Comparison of ENCODE assay signal across 1 cellular context in genomic region chr22:38218661-38219331, GRCh38.
TF ChIP-seq lines count a peak whose summit lies in the region.

No MANE protein-coding gene starts in this region.

TF ChIP-seq in A549, 52 proteins besides CTCF, POLR2A, EP300 and RAD21 (continued from another document):
- TF ChIP-seq HOXB13 (CRISPR knock-in tag; IDR thresholded peaks at IDR 0.05; ENCODE audit: low read depth), result peak; percentile 90; the same call in 1 of the 2 replicates
- TF ChIP-seq SMC3 (IDR thresholded peaks at IDR 0.05), result 0 out of 3 replicates have a peak, but pooled peaks have one; percentile 8
- TF ChIP-seq BHLHE40 (IDR thresholded peaks at IDR 0.05; ENCODE audit: low read depth, low read length), result no peak
- 0 out of 2 replicates have a peak, but pooled peaks have one; percentile 61 for TF ChIP-seq HOXA7 (CRISPR knock-in tag; IDR thresholded peaks at IDR 0.05)
- TF ChIP-seq POLR2AphosphoS2 (conservative IDR thresholded peaks at IDR 0.05; ENCODE audit: low read length), result peak; percentile 87
- TF ChIP-seq, protein P1, sequence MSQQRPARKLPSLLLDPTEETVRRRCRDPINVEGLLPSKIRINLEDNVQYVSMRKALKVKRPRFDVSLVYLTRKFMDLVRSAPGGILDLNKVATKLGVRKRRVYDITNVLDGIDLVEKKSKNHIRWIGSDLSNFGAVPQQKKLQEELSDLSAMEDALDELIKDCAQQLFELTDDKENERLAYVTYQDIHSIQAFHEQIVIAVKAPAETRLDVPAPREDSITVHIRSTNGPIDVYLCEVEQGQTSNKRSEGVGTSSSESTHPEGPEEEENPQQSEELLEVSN (IDR thresholded peaks at IDR 0.05; ENCODE audit: borderline replicate concordance, low read depth), result peak; percentile 41; the same call in 1 of the 2 replicates
- no peak for TF ChIP-seq ELK1 (IDR thresholded peaks at IDR 0.05; ENCODE audit: low read depth, low read length)
- no peak for TF ChIP-seq ZC3H11A (IDR thresholded peaks at IDR 0.05)
- TF ChIP-seq CBX8 (IDR thresholded peaks at IDR 0.05), result no peak
- peak; percentile 89 for TF ChIP-seq TP53 (CRISPR knock-in tag; IDR thresholded peaks at IDR 0.05)
- TF ChIP-seq FOSL2 (IDR thresholded peaks at IDR 0.05), result no peak
- TF ChIP-seq FOSL2 (CRISPR knock-in tag; IDR thresholded peaks at IDR 0.05), result peak; percentile 80
- TF ChIP-seq, protein P2, sequence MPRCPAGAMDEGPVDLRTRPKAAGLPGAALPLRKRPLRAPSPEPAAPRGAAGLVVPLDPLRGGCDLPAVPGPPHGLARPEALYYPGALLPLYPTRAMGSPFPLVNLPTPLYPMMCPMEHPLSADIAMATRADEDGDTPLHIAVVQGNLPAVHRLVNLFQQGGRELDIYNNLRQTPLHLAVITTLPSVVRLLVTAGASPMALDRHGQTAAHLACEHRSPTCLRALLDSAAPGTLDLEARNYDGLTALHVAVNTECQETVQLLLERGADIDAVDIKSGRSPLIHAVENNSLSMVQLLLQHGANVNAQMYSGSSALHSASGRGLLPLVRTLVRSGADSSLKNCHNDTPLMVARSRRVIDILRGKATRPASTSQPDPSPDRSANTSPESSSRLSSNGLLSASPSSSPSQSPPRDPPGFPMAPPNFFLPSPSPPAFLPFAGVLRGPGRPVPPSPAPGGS (IDR thresholded peaks at IDR 0.05), result peak; percentile 65; the same call in 1 of the 3 replicates
- no peak for TF ChIP-seq SREBF2 (IDR thresholded peaks at IDR 0.05)
- no peak for TF ChIP-seq RCOR1 (IDR thresholded peaks at IDR 0.05; ENCODE audit: low read depth, low read length)
- no peak for TF ChIP-seq KDM5A (IDR thresholded peaks at IDR 0.05)
- TF ChIP-seq FOXS1 (CRISPR knock-in tag; IDR thresholded peaks at IDR 0.05), result peak; percentile 81; the same call in 1 of the 2 replicates
- TF ChIP-seq ZNF302 (CRISPR knock-in tag; IDR thresholded peaks at IDR 0.05), result no peak; the same call in 1 of the 2 replicates
- no peak for TF ChIP-seq CBX2 (IDR thresholded peaks at IDR 0.05; ENCODE audit: borderline replicate concordance, low read depth)
- peak; percentile 85; the same call in 1 of the 2 replicates for TF ChIP-seq EHF (CRISPR knock-in tag; IDR thresholded peaks at IDR 0.05)
- no peak for TF ChIP-seq ZFP36 (IDR thresholded peaks at IDR 0.05; ENCODE audit: borderline replicate concordance, partially characterized antibody)
- no peak for TF ChIP-seq HDAC2 (IDR thresholded peaks at IDR 0.05)
- no peak for TF ChIP-seq HMGXB4 (CRISPR knock-in tag; IDR thresholded peaks at IDR 0.05; ENCODE audit: borderline replicate concordance)
- peak; percentile 82 for TF ChIP-seq ATOH8 (CRISPR knock-in tag; IDR thresholded peaks at IDR 0.05; ENCODE audit: low read depth)
- no peak for TF ChIP-seq EHMT2 (IDR thresholded peaks at IDR 0.05; ENCODE audit: low read depth)
- TF ChIP-seq CEBPB (IDR thresholded peaks at IDR 0.05), result no peak
- TF ChIP-seq TFCP2L1 (CRISPR knock-in tag; IDR thresholded peaks at IDR 0.05), result peak; percentile 88
- TF ChIP-seq HEYL (CRISPR knock-in tag; IDR thresholded peaks at IDR 0.05), result peak; percentile 87; the same call in 1 of the 2 replicates
- TF ChIP-seq RARB (CRISPR knock-in tag; IDR thresholded peaks at IDR 0.05), result no peak
- no peak for TF ChIP-seq USF2 (IDR thresholded peaks at IDR 0.05)
- TF ChIP-seq RNF2 (IDR thresholded peaks at IDR 0.05; ENCODE audit: borderline replicate concordance, low read depth), result no peak
- no peak for TF ChIP-seq ESRRA (IDR thresholded peaks at IDR 0.05; ENCODE audit: borderline replicate concordance, low read length)
- peak; percentile 62; the same call in 1 of the 2 replicates for TF ChIP-seq ZSCAN20 (CRISPR knock-in tag; IDR thresholded peaks at IDR 0.05)
- TF ChIP-seq RFX5 (IDR thresholded peaks at IDR 0.05), result no peak
- TF ChIP-seq MAFK (IDR thresholded peaks at IDR 0.05; ENCODE audit: partially characterized antibody), result peak; percentile 87
- peak; percentile 41; the same call in 1 of the 2 replicates for TF ChIP-seq GATA3 (IDR thresholded peaks at IDR 0.05; ENCODE audit: borderline replicate concordance)
- TF ChIP-seq CHD4 (IDR thresholded peaks at IDR 0.05; ENCODE audit: borderline replicate concordance), result no peak
- TF ChIP-seq JUNB (IDR thresholded peaks at IDR 0.05), result no peak
- no peak for TF ChIP-seq PHF8 (IDR thresholded peaks at IDR 0.05; ENCODE audit: borderline replicate concordance, low read depth)
- TF ChIP-seq NPAS2 (CRISPR knock-in tag; IDR thresholded peaks at IDR 0.05; ENCODE audit: borderline replicate concordance), result no peak
- no peak for TF ChIP-seq NR3C1 (IDR thresholded peaks at IDR 0.05)
- peak; percentile 91; the same call in 1 of the 2 replicates for TF ChIP-seq HOXB5 (CRISPR knock-in tag; IDR thresholded peaks at IDR 0.05)
